37 cellular contexts compared by ENCODE assay signal in genomic region chr3:98681486-98681885, GRCh38.
"Had no signal": no experiment of that assay in that cellular context is flagged by ENCODE, and none has a peak within 500 bp of the region (broad histone marks: within the 10 kb centered on the region; RNA-seq: fewer than 3 reads in every experiment).

No MANE protein-coding gene starts in this region.

- ATAC-seq: activated CD8-positive, alpha-beta T cell treated with anti-CD3 and anti-CD28 coated beads for 36 hours; activated T-cell treated with anti-CD3 and anti-CD28 coated beads, Interleukin-2, amount 50 U/mL, for 4 hours; activated T-cell treated with anti-CD3 and anti-CD28 coated beads, Interleukin-2, amount 50 U/mL, for 72 hours; body of pancreas had no signal

- H3K36me3 ChIP-seq: adrenal gland, brain microvascular endothelial cell, breast epithelium had no signal

- H3K4me1 Mint-ChIP-seq: activated B cell treated with CpG ODN at 0.5 μM for 24 hours; activated CD4-positive, alpha-beta T cell treated with anti-CD3 and anti-CD28 coated beads, Interleukin-2, amount 10 ng/mL, durations not matched to agents 24 days and 14 days; activated naive CD8-positive, alpha-beta T cell treated with anti-CD3 and anti-CD28 coated beads for 36 hours; activated T-helper 17 cell treated with anti-CD3 and anti-CD28 coated beads, Interleukin-2, amount 50 U/mL, for 72 hours had no signal

- H3K9me3 Mint-ChIP-seq: activated B cell treated with CpG ODN at 0.5 μM for 24 hours; activated CD4-positive, alpha-beta memory T cell treated with anti-CD3 and anti-CD28 coated beads for 36 hours; activated CD4-positive, alpha-beta T cell treated with anti-CD3 and anti-CD28 coated beads, Interleukin-2, amount 10 ng/mL, durations not matched to agents 24 days and 14 days; activated CD8-positive, alpha-beta T cell treated with anti-CD3 and anti-CD28 coated beads for 36 hours; activated naive CD4-positive, alpha-beta T cell treated with anti-CD3 and anti-CD28 coated beads for 36 hours; activated naive CD4-positive, alpha-beta T cell treated with anti-CD3 and anti-CD28 coated beads, Interleukin-2, amount 50 U/mL, for 72 hours; activated naive CD8-positive, alpha-beta T cell treated with anti-CD3 and anti-CD28 coated beads for 36 hours; activated T-cell treated with anti-CD3 and anti-CD28 coated beads, Interleukin-2, amount 50 U/mL, for 4 hours; activated T-cell treated with anti-CD3 and anti-CD28 coated beads, Interleukin-2, amount 50 U/mL, for 72 hours; activated T-helper 1 cell treated with anti-CD3 and anti-CD28 coated beads, Interleukin-12 subunit alpha, Interleukin-12 subunit beta, Interleukin-2, Interleukin-4 antibody, amounts not matched to agents 30 ng/mL and 10 ng/mL and 1 ng/mL, durations not matched to agents 14 hours and 24 hours and 36 hours; T-helper 1 cell treated with Interleukin-12 subunit alpha and Interleukin-12 subunit beta and Interleukin-4 antibody, amounts not matched to agents 30 μg/mL and 1 μg/mL, for 36 hours; T-helper 2 cell treated with Interferon-gamma antibody and Interleukin-4, amounts not matched to agents 5 μg/mL and 100 μg/mL, for 36 hours had no signal

- H3K27me3 Mint-ChIP-seq: activated B cell treated with CpG ODN at 0.5 μM for 24 hours; activated CD4-positive, alpha-beta T cell treated with anti-CD3 and anti-CD28 coated beads, Interleukin-2, amount 10 ng/mL, durations not matched to agents 24 days and 14 days; activated CD8-positive, alpha-beta T cell treated with anti-CD3 and anti-CD28 coated beads for 36 hours; activated naive CD8-positive, alpha-beta T cell treated with anti-CD3 and anti-CD28 coated beads for 36 hours had no signal

- H3K4me3 ChIP-seq: adrenal gland, body of pancreas, breast epithelium had no signal

- H3K4me3 Mint-ChIP-seq: activated B cell treated with CpG ODN at 0.5 μM for 24 hours; activated CD4-positive, alpha-beta memory T cell treated with anti-CD3 and anti-CD28 coated beads for 36 hours; activated CD4-positive, alpha-beta T cell treated with anti-CD3 and anti-CD28 coated beads, Interleukin-2, amount 10 ng/mL, durations not matched to agents 24 days and 14 days; activated CD8-positive, alpha-beta T cell treated with anti-CD3 and anti-CD28 coated beads for 36 hours; activated naive CD4-positive, alpha-beta T cell treated with anti-CD3 and anti-CD28 coated beads for 36 hours; activated naive CD8-positive, alpha-beta T cell treated with anti-CD3 and anti-CD28 coated beads for 36 hours; activated T-cell treated with anti-CD3 and anti-CD28 coated beads, Interleukin-2, amount 50 U/mL, for 4 hours; activated T-cell treated with anti-CD3 and anti-CD28 coated beads, Interleukin-2, amount 50 U/mL, for 72 hours; activated T-helper 1 cell treated with anti-CD3 and anti-CD28 coated beads, Interleukin-12 subunit alpha, Interleukin-12 subunit beta, Interleukin-2, Interleukin-4 antibody, amounts not matched to agents 30 ng/mL and 10 ng/mL and 1 ng/mL, durations not matched to agents 14 hours and 24 hours and 36 hours; activated T-helper 17 cell treated with anti-CD3 and anti-CD28 coated beads, Interleukin-2, amount 50 U/mL, for 72 hours; T-helper 1 cell treated with Interleukin-12 subunit alpha and Interleukin-12 subunit beta and Interleukin-4 antibody, amounts not matched to agents 30 μg/mL and 1 μg/mL, for 36 hours; T-helper 2 cell treated with Interferon-gamma antibody and Interleukin-4, amounts not matched to agents 5 μg/mL and 100 μg/mL, for 36 hours had no signal

- H3K9me3 ChIP-seq: adrenal gland, body of pancreas had no signal

- H3K27me3 ChIP-seq: adrenal gland, body of pancreas, brain microvascular endothelial cell, breast epithelium had no signal

- H3K27ac ChIP-seq: adrenal gland, body of pancreas, brain microvascular endothelial cell, breast epithelium, VCaP had no signal

- H3K4me1 ChIP-seq: adrenal gland, body of pancreas, breast epithelium had no signal

- FAIRE-seq: astrocyte, TTC549 had no signal

- H3K27ac Mint-ChIP-seq: activated B cell treated with CpG ODN at 0.5 μM for 24 hours; activated CD4-positive, alpha-beta memory T cell treated with anti-CD3 and anti-CD28 coated beads for 36 hours; activated CD4-positive, alpha-beta T cell treated with anti-CD3 and anti-CD28 coated beads, Interleukin-2, amount 10 ng/mL, durations not matched to agents 24 days and 14 days; activated CD8-positive, alpha-beta T cell treated with anti-CD3 and anti-CD28 coated beads for 36 hours; activated naive CD4-positive, alpha-beta T cell treated with anti-CD3 and anti-CD28 coated beads for 36 hours; activated naive CD4-positive, alpha-beta T cell treated with anti-CD3 and anti-CD28 coated beads, Interleukin-2, amount 50 U/mL, for 72 hours; activated naive CD8-positive, alpha-beta T cell treated with anti-CD3 and anti-CD28 coated beads for 36 hours; activated T-cell treated with anti-CD3 and anti-CD28 coated beads, Interleukin-2, amount 50 U/mL, for 72 hours; activated T-helper 1 cell treated with anti-CD3 and anti-CD28 coated beads, Interleukin-12 subunit alpha, Interleukin-12 subunit beta, Interleukin-2, Interleukin-4 antibody, amounts not matched to agents 30 ng/mL and 10 ng/mL and 1 ng/mL, durations not matched to agents 14 hours and 24 hours and 36 hours; activated T-helper 17 cell treated with anti-CD3 and anti-CD28 coated beads, Interleukin-2, amount 50 U/mL, for 72 hours; T-helper 1 cell treated with Interleukin-12 subunit alpha and Interleukin-12 subunit beta and Interleukin-4 antibody, amounts not matched to agents 30 μg/mL and 1 μg/mL, for 36 hours; T-helper 2 cell treated with Interferon-gamma antibody and Interleukin-4, amounts not matched to agents 5 μg/mL and 100 μg/mL, for 36 hours had no signal

- DNase-seq: activated B cell treated with CpG ODN at 0.5 μM for 24 hours; activated CD4-positive, alpha-beta memory T cell treated with anti-CD3 and anti-CD28 coated beads for 36 hours; activated CD4-positive, alpha-beta T cell treated with anti-CD3 and anti-CD28 coated beads for 4 hours; activated CD4-positive, alpha-beta T cell treated with anti-CD3 and anti-CD28 coated beads, Interleukin-2, amount 10 ng/mL, durations not matched to agents 24 days and 14 days; activated CD4-positive, alpha-beta T cell treated with anti-CD3 and anti-CD28 coated beads, Interleukin-2, amount 50 U/mL, for 1 hour; activated CD4-positive, alpha-beta T cell treated with anti-CD3 and anti-CD28 coated beads, Interleukin-2, amount 50 U/mL, for 4 hours; activated CD4-positive, CD25-positive, alpha-beta regulatory T cell treated with anti-CD3 and anti-CD28 coated beads, Interleukin-2, amount 50 U/mL, for 72 hours; activated CD8-positive, alpha-beta memory T cell treated with anti-CD3 and anti-CD28 coated beads, Interleukin-2, amount 50 U/mL, for 4 hours; activated CD8-positive, alpha-beta T cell treated with anti-CD3 and anti-CD28 coated beads for 36 hours; activated effector memory CD4-positive, alpha-beta T cell treated with anti-CD3 and anti-CD28 coated beads, Interleukin-2, amount 50 U/mL, for 16 hours; activated gamma-delta T cell treated with Interleukin-2 at 50 U/mL for 16 hours; activated naive CD4-positive, alpha-beta T cell; activated naive CD4-positive, alpha-beta T cell treated with anti-CD3 and anti-CD28 coated beads for 36 hours; activated naive CD4-positive, alpha-beta T cell treated with anti-CD3 and anti-CD28 coated beads, Interleukin-2, amount 50 U/mL, for 16 hours; activated naive CD8-positive, alpha-beta T cell treated with anti-CD3 and anti-CD28 coated beads for 36 hours; activated T-cell treated with anti-CD3 and anti-CD28 coated beads for 4 hours; activated T-cell treated with anti-CD3 and anti-CD28 coated beads, Interleukin-2, amount 50 U/mL, for 1 hour; activated T-cell treated with anti-CD3 and anti-CD28 coated beads, Interleukin-2, amount 50 U/mL, for 4 hours; activated T-cell treated with anti-CD3 and anti-CD28 coated beads, Interleukin-2, amount 50 U/mL, for 72 hours; adrenal gland; amniotic stem cell; aorta; body of pancreas; brain microvascular endothelial cell; central memory CD4-positive, alpha-beta T cell; T-helper 1 cell; T-helper 2 cell; T-helper 9 cell had no signal
